Comparison of ENCODE assay signal across 11 cellular contexts in the genomic region with DNA sequence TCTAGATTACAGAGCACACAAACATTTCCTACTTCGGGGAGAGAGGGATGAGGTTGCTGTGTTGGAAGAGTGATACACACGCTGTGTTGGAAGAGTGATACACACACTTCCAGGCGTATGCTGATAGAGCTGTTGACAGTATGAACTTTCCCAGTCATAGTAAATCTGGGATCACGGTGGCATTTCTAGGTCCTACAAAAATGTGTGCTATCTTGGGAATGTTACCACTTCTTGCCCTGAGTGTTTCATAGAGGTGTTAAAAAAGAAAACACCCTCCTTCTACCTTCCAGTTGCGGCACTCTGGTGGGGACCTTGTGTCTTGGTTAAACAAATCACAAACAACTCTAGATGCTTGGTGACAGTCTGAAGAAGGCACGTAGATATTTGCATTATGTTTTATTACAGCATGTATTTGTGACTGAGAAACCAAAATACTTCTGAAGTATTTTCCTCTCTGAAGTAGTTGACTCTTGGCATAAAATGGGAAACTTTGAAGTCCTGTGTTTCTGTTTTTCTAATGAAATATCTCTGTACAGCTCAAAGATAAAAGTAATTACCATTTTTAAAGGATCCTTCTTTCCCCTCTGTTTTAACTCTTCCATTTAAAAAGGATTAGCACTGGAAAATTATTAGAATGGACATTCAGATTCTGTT. TPM values are rescaled to one million over a fixed set of nuclear protein-coding genes. Genes with fewer than 3 reads are reported as not detected.
DNase-seq lines count a peak whose midpoint lies in the region; ATAC-seq and TF ChIP-seq lines count a peak whose summit lies in the region.
"Had no signal": no experiment of that assay in that cellular context is flagged by ENCODE, and none has a peak within 500 bp of the region (broad histone marks: within the 10 kb centered on the region; RNA-seq: fewer than 3 reads in every experiment).

No MANE protein-coding gene starts in this region.

- 82 to 90% methylated on average over 2 of the region's 6 CpGs for WGBS in mesodermal cell (ENCODE audit: insufficient coverage in 2 of 2), 2 experiments

- peaks cover 3% of the 10 kb centered on the region for H3K36me3 Mint-ChIP-seq in IgD-negative memory B cell
- H3K36me3 Mint-ChIP-seq in central memory CD8-positive, alpha-beta T cell (ENCODE audit: insufficient read depth), result peaks cover 5% of the 10 kb centered on the region

- no peaks in the 10 kb centered on the region for H3K27me3 Mint-ChIP-seq in IgD-negative memory B cell
- no peaks in the 10 kb centered on the region for H3K27me3 Mint-ChIP-seq in central memory CD8-positive, alpha-beta T cell

- no peak for TF ChIP-seq CTCF in 22Rv1 (IDR thresholded peaks at IDR 0.05)
- TF ChIP-seq CTCF in BE2C (IDR thresholded peaks at IDR 0.05; ENCODE audit: low read depth, low read length), result no peak

- peaks cover 34% of the 10 kb centered on the region for H3K4me1 ChIP-seq in mesodermal cell (ENCODE audit: control insufficient read depth, insufficient read depth, low read length, poor library complexity, severe bottlenecking)
- H3K4me1 ChIP-seq in BE2C, result no peaks in the 10 kb centered on the region; the same call in 1 of the 2 replicates

- H3K27me3 ChIP-seq in BE2C, result no peaks in the 10 kb centered on the region

- H3K4me3 Mint-ChIP-seq in IgD-negative memory B cell, result peak overlapping the region in 1 of 4 donors; percentile 19
- H3K4me3 Mint-ChIP-seq in central memory CD8-positive, alpha-beta T cell, result peak overlapping the region; percentile 51
- H3K4me3 Mint-ChIP-seq: activated T-cell treated with anti-CD3 and anti-CD28 coated beads, Interleukin-2, amount 50 U/mL, for 4 hours had no signal

- no peak for ATAC-seq in central memory CD8-positive, alpha-beta T cell (replicated peaks; ENCODE audit: extremely low read depth, poor library complexity, severe bottlenecking)
- no peak for ATAC-seq in HG03520 (IDR thresholded peaks at IDR 0.05; ENCODE audit: unreplicated experiment)
- ATAC-seq: activated T-cell treated with anti-CD3 and anti-CD28 coated beads, Interleukin-2, amount 50 U/mL, for 4 hours had no signal

- H3K4me3 ChIP-seq in mesodermal cell (ENCODE audit: extremely low read depth, insufficient read depth, low read length, poor library complexity, severe bottlenecking), result no peak overlapping the region
- no peak overlapping the region for H3K4me3 ChIP-seq in BE2C (ENCODE audit: low read depth, low read length)
- H3K4me3 ChIP-seq: skin epidermis had no signal

- no peaks in the 10 kb centered on the region for H3K9me3 ChIP-seq in mesodermal cell (ENCODE audit: control insufficient read depth, low read length)
- no peaks in the 10 kb centered on the region for H3K9me3 ChIP-seq in BE2C

- peaks cover 21 to 35% (median 29%) of the 10 kb centered on the region in 3 donors for H3K4me1 Mint-ChIP-seq in IgD-negative memory B cell
- peaks cover 62% of the 10 kb centered on the region for H3K4me1 Mint-ChIP-seq in central memory CD8-positive, alpha-beta T cell

- H3K36me3 ChIP-seq in mesodermal cell (ENCODE audit: control insufficient read depth, insufficient read depth, low read length) (peaks cover 2% of the 10 kb centered on the region), BE2C (no peaks in the 10 kb centered on the region)

- H3K9me3 Mint-ChIP-seq in IgD-negative memory B cell, result peaks cover 0 to 4% (median 2%) of the 10 kb centered on the region in 3 donors
- no peaks in the 10 kb centered on the region for H3K9me3 Mint-ChIP-seq in central memory CD8-positive, alpha-beta T cell
- H3K9me3 Mint-ChIP-seq: activated T-cell treated with anti-CD3 and anti-CD28 coated beads, Interleukin-2, amount 50 U/mL, for 4 hours had no signal

- no peak for DNase-seq in central memory CD8-positive, alpha-beta T cell (ENCODE audit: low spot score in 2 of 2)
- DNase-seq in T-helper 1 cell (no peak), BE2C (no peak)
- DNase-seq in stimulated activated CD8-positive, alpha-beta memory T cell treated with anti-CD3 and anti-CD28 coated beads, Interleukin-4, amount 100 ng/mL, for 48 hours, result no peak
- DNase-seq: activated T-cell treated with anti-CD3 and anti-CD28 coated beads, Interleukin-2, amount 50 U/mL, for 4 hours; NCI-H774 had no signal

- peak overlapping the region in 2 of 3 donors; percentile 1 to 74 for H3K27ac Mint-ChIP-seq in IgD-negative memory B cell
- peak overlapping the region; percentile 63 for H3K27ac Mint-ChIP-seq in central memory CD8-positive, alpha-beta T cell (ENCODE audit: low read depth)

- H3K27ac ChIP-seq in 22Rv1 (peak overlapping the region; percentile 34), mesodermal cell (ENCODE audit: low read depth, low read length, severe bottlenecking) (peak overlapping the region; percentile 90)

RNA-seq across cellular contexts. Expression of gene ARHGAP35, which starts 52.5 kb away (rescaled TPM):
- polyA plus RNA-seq in IgD-negative memory B cell, result 4.4 TPM
- polyA plus RNA-seq in mesodermal cell (2013, experiment 1 of 2), result 33.0 TPM
- 30.4 TPM for polyA plus RNA-seq in mesodermal cell (2013, experiment 2 of 2)
- 38.0 TPM for polyA plus RNA-seq in BE2C (2012; ENCODE audit: insufficient read depth, insufficient read length, low read depth)
